13 cellular contexts compared by ENCODE assay signal in genomic region chr10:58576736-58577366, GRCh38.
DNase-seq lines count a peak whose midpoint lies in the region; ATAC-seq and TF ChIP-seq lines count a peak whose summit lies in the region.
"Had no signal": no experiment of that assay in that cellular context is flagged by ENCODE, and none has a peak within 500 bp of the region (broad histone marks: within the 10 kb centered on the region; RNA-seq: fewer than 3 reads in every experiment).

No MANE protein-coding gene starts in this region.

- H3K9me3 Mint-ChIP-seq in osteocyte (ENCODE audit: unreplicated experiment): peaks cover 7% of the 10 kb centered on the region
- H3K9me3 Mint-ChIP-seq: CD4-positive, alpha-beta T cell had no signal

- H3K27me3 Mint-ChIP-seq in osteocyte (ENCODE audit: unreplicated experiment): no peaks in the 10 kb centered on the region

- intact Hi-C loops in esophagus muscularis mucosa (cut with DNase I): no loop called here

- no peak for TF ChIP-seq EP300 in esophagus muscularis mucosa (IDR thresholded peaks at IDR 0.05)

- H3K4me1 ChIP-seq in BLaER1 treated with 17β-estradiol and CSF1 and Interleukin-3, amounts not matched to agents 10 nM and 100 nM: peaks cover 4 to 55% (median 33%) of the 10 kb centered on the region in 10 experiments; a peak in 19 of 20 replicates
- H3K4me1 ChIP-seq in esophagus muscularis mucosa: peaks cover 2 to 61% (median 45%) of the 10 kb centered on the region in 4 donors

- WGBS in esophagus muscularis mucosa: 69% methylated on average over 2 of the region's 2 CpGs

- peak overlapping the region; percentile 50 to 91 (median 84); a peak in 20 of 22 replicates for H3K27ac ChIP-seq in BLaER1 treated with 17β-estradiol and CSF1 and Interleukin-3, amounts not matched to agents 10 nM and 100 nM
- H3K27ac ChIP-seq in esophagus muscularis mucosa (replicated peaks in 1 of 4): peak overlapping the region; percentile 16 to 65 (median 46)
- H3K27ac ChIP-seq: SK-N-MC had no signal

- no peaks in the 10 kb centered on the region for H3K36me3 ChIP-seq in BLaER1 treated with 17β-estradiol and CSF1 and Interleukin-3, amounts not matched to agents 10 nM and 100 nM
- H3K36me3 ChIP-seq in esophagus muscularis mucosa: no peaks in the 10 kb centered on the region

- H3K4me1 Mint-ChIP-seq in osteocyte (ENCODE audit: unreplicated experiment): peaks cover 79% of the 10 kb centered on the region

- H3K4me2 ChIP-seq in BLaER1 treated with 17β-estradiol and CSF1 and Interleukin-3, amounts not matched to agents 10 nM and 100 nM: peak overlapping the region; percentile 4 to 77 (median 67); a peak in 19 of 22 replicates

- H3K36me3 Mint-ChIP-seq in osteocyte (ENCODE audit: unreplicated experiment): peaks cover 6% of the 10 kb centered on the region

- ATAC-seq in GM18868 (IDR thresholded peaks at IDR 0.05; ENCODE audit: unreplicated experiment): no peak
- ATAC-seq in GM21423 (IDR thresholded peaks at IDR 0.05; ENCODE audit: unreplicated experiment): no peak

- DNase-seq in NCI-H2029 treated with DMSO at 0.1 percent for 48 hours (lab: John Stamatoyannopoulos, UW): peak; percentile 46
- DNase-seq in esophagus muscularis mucosa (ENCODE audit: extremely low spot score): no peak
- no peak for DNase-seq in osteocyte (ENCODE audit: extremely low spot score, unreplicated experiment)
- DNase-seq in AG08396 (ENCODE audit: low spot score): no peak
- no peak for DNase-seq in KBM-7
- DNase-seq: activated CD4-positive, alpha-beta T cell treated with anti-CD3 and anti-CD28 coated beads for 4 hours; CD4-positive, alpha-beta T cell; central memory CD4-positive, alpha-beta T cell; NCI-H82 had no signal

- H3K27ac Mint-ChIP-seq in osteocyte (ENCODE audit: unreplicated experiment): peak overlapping the region; percentile 87
- H3K27ac Mint-ChIP-seq: CD4-positive, alpha-beta T cell had no signal

- H3K9ac ChIP-seq in BLaER1 treated with 17β-estradiol and CSF1 and Interleukin-3, amounts not matched to agents 10 nM and 100 nM: peak overlapping the region in 9 of 11 experiments; percentile 20 to 69 (median 65); a peak in 15 of 22 replicates

- no peaks in the 10 kb centered on the region for H3K27me3 ChIP-seq in BLaER1 treated with 17β-estradiol and CSF1 and Interleukin-3, amounts not matched to agents 10 nM and 100 nM
- H3K27me3 ChIP-seq in esophagus muscularis mucosa: no peaks in the 10 kb centered on the region

- H3K4me3 ChIP-seq in BLaER1 treated with 17β-estradiol and CSF1 and Interleukin-3, amounts not matched to agents 10 nM and 100 nM: no peak overlapping the region
- no peak overlapping the region for H3K4me3 ChIP-seq in esophagus muscularis mucosa
- H3K4me3 ChIP-seq: SK-N-MC had no signal

- H4K20me1 ChIP-seq in BLaER1 treated with 17β-estradiol and CSF1 and Interleukin-3, amounts not matched to agents 10 nM and 100 nM: no peaks in the 10 kb centered on the region

- TF ChIP-seq CTCF in esophagus muscularis mucosa (IDR thresholded peaks at IDR 0.05): no peak
- no peak for TF ChIP-seq CTCF in osteocyte (IDR thresholded peaks at IDR 0.05)

- TF ChIP-seq POLR2A in esophagus muscularis mucosa (IDR thresholded peaks at IDR 0.05; ENCODE audit: low read depth): no peak

- in situ Hi-C loops in KBM-7 (cut with MboI; ENCODE audit: low pct_unique_long_range_greater_than_20kb, low sequenced_read_pairs): no loop called here

- peak overlapping the region; percentile 31 for H3K4me3 Mint-ChIP-seq in osteocyte (ENCODE audit: unreplicated experiment)
- H3K4me3 Mint-ChIP-seq: CD4-positive, alpha-beta T cell had no signal

- peaks cover 0 to 10% (median 0%) of the 10 kb centered on the region in 11 experiments; a peak in 3 of 22 replicates for H3K9me3 ChIP-seq in BLaER1 treated with 17β-estradiol and CSF1 and Interleukin-3, amounts not matched to agents 10 nM and 100 nM (replicated peaks in 1 of 11)
- no peaks in the 10 kb centered on the region for H3K9me3 ChIP-seq in esophagus muscularis mucosa
